In the genomic region with DNA sequence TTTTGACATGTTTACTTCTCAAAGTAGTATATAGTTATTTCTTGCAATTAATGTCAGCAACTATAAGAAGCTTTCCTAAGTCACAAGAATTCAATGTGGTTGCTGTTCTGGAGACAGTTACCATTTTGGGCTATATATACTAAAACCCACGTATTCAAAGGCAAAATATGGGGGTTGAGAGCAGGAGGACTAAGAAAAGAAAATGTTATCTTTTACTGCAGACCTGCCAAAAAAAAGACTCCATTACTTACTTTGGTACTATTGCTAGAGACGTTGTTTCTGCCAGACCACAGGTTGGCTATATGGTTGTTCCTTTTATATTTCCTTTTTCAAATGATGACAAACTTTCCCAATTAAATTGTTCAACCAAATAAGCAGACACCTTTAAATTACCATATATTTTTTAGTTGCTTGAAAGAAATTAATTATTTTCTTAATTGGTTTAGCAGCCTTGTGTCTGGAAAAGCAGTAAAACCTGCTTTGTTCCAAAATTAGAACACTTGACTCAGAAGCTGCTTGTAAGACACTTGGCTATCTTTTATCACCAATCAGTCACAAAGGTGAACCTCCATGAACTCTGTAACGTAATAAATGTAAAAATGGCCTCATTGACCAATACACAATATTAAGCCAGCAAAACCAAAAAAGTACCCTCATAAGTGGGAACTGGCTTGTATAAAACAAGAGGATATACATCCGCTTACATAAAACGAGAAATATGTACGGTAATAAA, we compare ENCODE assay signal across 18 cellular contexts.
"Had no signal": no experiment of that assay in that cellular context is flagged by ENCODE, and none has a peak within 500 bp of the region (broad histone marks: within the 10 kb centered on the region; RNA-seq: fewer than 3 reads in every experiment).

No MANE protein-coding gene starts in this region.

- H3K9me3 ChIP-seq: esophagus squamous epithelium, lower lobe of right lung, ovary, spleen, transverse colon, upper lobe of right lung, uterus had no signal

- H3K4me1 ChIP-seq: lower lobe of right lung, transverse colon, upper lobe of right lung, uterus had no signal

- H3K4me3 ChIP-seq: coronary artery, esophagus squamous epithelium, lower lobe of right lung, ovary, spleen, transverse colon, upper lobe of right lung, uterus had no signal

- ATAC-seq: naive thymus-derived CD8-positive, alpha-beta T cell; sciatic nerve; stimulated activated memory B cell treated with anti-CD40 and anti-IgM and Interleukin-4, amounts not matched to agents 10 μg/mL and 1 μg/mL and 100 μg/mL, for 72 hours; stimulated activated naive CD8-positive, alpha-beta T cell treated with anti-CD3 and anti-CD28 coated beads, Interleukin-15, Interleukin-2, amounts not matched to agents 100 U/mL and 50 U/mL, for 24 hours; upper lobe of right lung had no signal

- DNase-seq: dermis blood vessel endothelial cell; effector memory CD4-positive, alpha-beta T cell; esophagus squamous epithelium; head of caudate nucleus; lower lobe of right lung; naive thymus-derived CD8-positive, alpha-beta T cell; nephron progenitor cell; occipital lobe; ovary; spleen; stimulated activated CD4-positive, alpha-beta T cell treated with anti-CD3 and anti-CD28 coated beads, Interleukin-4, amount 100 ng/mL, for 4 hours; stimulated activated naive CD8-positive, alpha-beta T cell treated with anti-CD3 and anti-CD28 coated beads, Interleukin-15, Interleukin-2, amounts not matched to agents 100 U/mL and 50 U/mL, for 24 hours; transverse colon; upper lobe of right lung; uterus had no signal

- H3K27ac ChIP-seq: coronary artery, esophagus squamous epithelium, lower lobe of right lung, ovary, spleen, transverse colon, upper lobe of right lung, uterus had no signal

- H3K36me3 ChIP-seq: ovary, uterus had no signal

- H3K27me3 ChIP-seq: esophagus squamous epithelium, ovary, spleen, transverse colon, upper lobe of right lung, uterus had no signal
